ENCODE assay signal across 1 cellular context in genomic region chr10:22334414-22335203, GRCh38.
A peak's percentile ranks its signal among the peaks of the same experiment; 100 is the strongest.
TF ChIP-seq lines count a peak whose summit lies in the region.

No MANE protein-coding gene starts in this region.

TF ChIP-seq in WTC11, 78 proteins besides CTCF, POLR2A, EP300 and RAD21 (continued from another document):
- TF ChIP-seq ZNF263 (CRISPR knock-in tag; IDR thresholded peaks at IDR 0.05; ENCODE audit: low read depth) = peak; percentile 88
- peak; percentile 57; the same call in 1 of the 2 replicates for TF ChIP-seq SMAD4 (CRISPR knock-in tag; IDR thresholded peaks at IDR 0.05)
- peak; percentile 42 for TF ChIP-seq NFYB (CRISPR knock-in tag; conservative IDR thresholded peaks at IDR 0.05; ENCODE audit: low read depth)
- no peak for TF ChIP-seq SOX15 (CRISPR knock-in tag; IDR thresholded peaks at IDR 0.05)
- TF ChIP-seq PRDM15 (CRISPR knock-in tag; IDR thresholded peaks at IDR 0.05) = peak; percentile 48; the same call in 1 of the 2 replicates
- TF ChIP-seq SP1 (CRISPR knock-in tag; conservative IDR thresholded peaks at IDR 0.05) = no peak
- peak; percentile 61; the same call in 1 of the 2 replicates for TF ChIP-seq NR2C2 (CRISPR knock-in tag; IDR thresholded peaks at IDR 0.05)
